In genomic region chr1:216600730-216601426, GRCh38 we compare ENCODE assay signal across 9 cellular contexts.
A peak's percentile ranks its signal among the peaks of the same experiment; 100 is the strongest.
DNase-seq lines count a peak whose midpoint lies in the region; ATAC-seq lines count a peak whose summit lies in the region.
"Had no signal": no experiment of that assay in that cellular context is flagged by ENCODE, and none has a peak within 500 bp of the region (broad histone marks: within the 10 kb centered on the region; RNA-seq: fewer than 3 reads in every experiment).

No MANE protein-coding gene starts in this region.

- no peaks in the 10 kb centered on the region for H3K9me3 ChIP-seq in thymus (ENCODE audit: control insufficient read depth)
- H3K9me3 ChIP-seq: BLaER1 had no signal

- H3K36me3 ChIP-seq in thymus (ENCODE audit: control insufficient read depth, insufficient read depth): no peaks in the 10 kb centered on the region
- H3K36me3 ChIP-seq: BLaER1 had no signal

- WGBS in thymus: 2% methylated on average over 53 of the region's 53 CpGs

- H3K4me1 ChIP-seq in thymus (ENCODE audit: control insufficient read depth, insufficient read depth, low read length): no peaks in the 10 kb centered on the region
- H3K4me1 ChIP-seq: BLaER1 had no signal

- H3K4me3 ChIP-seq in thymus (ENCODE audit: low read length): peak overlapping the region; percentile 39
- H3K4me3 ChIP-seq: BLaER1 had no signal

- ATAC-seq in esophagus mucosa: peak; percentile 90

- H3K27ac ChIP-seq in thymus (ENCODE audit: low read depth): peak overlapping the region; percentile 58
- H3K27ac ChIP-seq: BLaER1 had no signal

- DNase-seq in NCI-H524 (lab: John Stamatoyannopoulos, UW) (peak; percentile 33 to 69), NCI-H524 treated with DMSO at 0.1 percent for 48 hours (lab: John Stamatoyannopoulos, UW) (no peak), HCEC 1CT (peak; percentile 82), LoVo (ENCODE audit: low spot score) (peak; percentile 10), SW480 (ENCODE audit: low spot score) (peak; percentile 81), mesenteric fat pad (ENCODE audit: low spot score) (peak; percentile 89)

- peaks cover 5% of the 10 kb centered on the region for H3K27me3 ChIP-seq in thymus (ENCODE audit: control insufficient read depth, insufficient read depth)
- H3K27me3 ChIP-seq: BLaER1 had no signal
